ENCODE assay signal across 8 cellular contexts in the genomic region with DNA sequence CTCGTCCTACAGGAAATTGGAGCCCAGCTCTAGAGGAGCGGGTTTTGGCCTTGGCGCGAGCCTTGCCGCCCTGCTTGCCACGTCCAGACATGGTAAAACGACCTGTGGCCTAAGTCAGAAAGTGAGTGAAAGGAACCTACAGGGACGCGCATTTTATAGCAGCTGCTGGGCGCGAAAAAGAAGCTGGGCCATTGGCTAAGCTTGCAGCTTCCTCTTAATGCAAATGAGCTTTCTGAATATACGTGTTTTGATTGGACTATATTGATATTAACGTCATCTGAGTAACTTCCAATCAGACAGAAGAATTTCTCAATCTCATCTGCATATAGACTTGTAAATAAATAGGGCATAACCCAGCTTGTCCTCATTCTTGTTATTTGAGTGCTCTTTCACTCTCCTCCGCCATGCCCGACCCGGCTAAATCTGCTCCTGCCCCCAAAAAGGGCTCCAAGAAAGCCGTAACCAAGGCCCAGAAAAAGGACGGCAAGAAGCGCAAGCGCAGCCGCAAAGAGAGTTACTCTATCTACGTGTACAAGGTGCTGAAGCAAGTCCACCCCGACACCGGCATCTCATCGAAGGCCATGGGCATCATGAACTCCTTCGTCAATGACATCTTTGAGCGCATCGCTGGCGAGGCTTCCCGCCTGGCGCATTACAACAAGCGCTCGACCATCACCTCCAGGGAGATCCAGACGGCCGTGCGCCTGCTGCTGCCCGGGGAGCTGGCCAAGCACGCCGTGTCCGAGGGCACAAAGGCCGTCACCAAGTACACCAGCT. TPM values are rescaled to one million over a fixed set of nuclear protein-coding genes. Genes with fewer than 3 reads are reported as not detected.
A peak's percentile ranks its signal among the peaks of the same experiment; 100 is the strongest.
DNase-seq lines count a peak whose midpoint lies in the region; ATAC-seq, FAIRE-seq and TF ChIP-seq lines count a peak whose summit lies in the region.

No MANE protein-coding gene starts in this region.

- no peak overlapping the region for H3K27ac Mint-ChIP-seq in T-helper 17 cell

- peaks cover 27% of the 10 kb centered on the region for H3K4me1 Mint-ChIP-seq in T-helper 17 cell

- no peak for FAIRE-seq in urothelium cell line (lab: Jason Lieb, UNC)

- no peaks in the 10 kb centered on the region for H3K27me3 Mint-ChIP-seq in T-helper 17 cell

- TF ChIP-seq CTCF in astrocyte of the cerebellum (IDR thresholded peaks at IDR 0.05; ENCODE audit: low read depth, low read length, missing control alignments) = no peak

- H3K9me3 ChIP-seq in T-helper 17 cell (ENCODE audit: control insufficient read depth, low read length, poor library complexity, severe bottlenecking) = no peaks in the 10 kb centered on the region

- in situ Hi-C loops in astrocyte of the cerebellum (cut with HindIII; ENCODE audit: low sequenced_read_pairs) = loop anchor here (5.0 kb wide), 1 partner anchor 71 kb away; a partner anchor contains a TSS

- DNase-seq in NCI-H1694 treated with DMSO at 0.1 percent for 48 hours (lab: John Stamatoyannopoulos, UW) (peak; percentile 89), T-helper 17 cell (peak; percentile 65 to 77 (median 77)), astrocyte of the cerebellum (ENCODE audit: low read depth) (peak; percentile 94), hypothalamus (lab: John Stamatoyannopoulos, UW) (peak in 33 of 51 donors; percentile 7 to 58 (median 26)), sciatic nerve (ENCODE audit: low spot score) (peak; percentile 80), urothelium cell line (ENCODE audit: low spot score) (no peak)

- H3K4me3 Mint-ChIP-seq in T-helper 17 cell = no peak overlapping the region

- ATAC-seq in GM18498 (IDR thresholded peaks at IDR 0.05; ENCODE audit: unreplicated experiment) (peak; percentile 57), HG02885 (IDR thresholded peaks at IDR 0.05; ENCODE audit: poor library complexity, unreplicated experiment) (peak; percentile 60), T-helper 17 cell (peak; percentile 76), sciatic nerve (peak; percentile 65)

- H3K36me3 Mint-ChIP-seq in T-helper 17 cell (ENCODE audit: low read depth) = no peaks in the 10 kb centered on the region

- intact Hi-C loops in sciatic nerve (cut with DNase I) = loop anchor here (10.0 kb wide), 1 partner anchor 708 kb away; no protein-coding TSS in a partner anchor

- H3K4me3 ChIP-seq in astrocyte of the cerebellum (ENCODE audit: low read depth, low read length) = peak overlapping the region; percentile 79

RNA-seq across cellular contexts. Expression of a gene that starts 18.9 kb away (rescaled TPM):
- total RNA-seq in T-helper 17 cell = not detected
- total RNA-seq in sciatic nerve = not detected
